9 cellular contexts compared by ENCODE assay signal in genomic region chr11:131025020-131025419, GRCh38.
DNase-seq lines count a peak whose midpoint lies in the region; ATAC-seq and TF ChIP-seq lines count a peak whose summit lies in the region.
"Had no signal": no experiment of that assay in that cellular context is flagged by ENCODE, and none has a peak within 500 bp of the region (broad histone marks: within the 10 kb centered on the region; RNA-seq: fewer than 3 reads in every experiment).

No MANE protein-coding gene starts in this region.

- H3K4me2 ChIP-seq in OCI-LY3 (ENCODE audit: low read length), result peak overlapping the region; percentile 39; the same call in 1 of the 2 replicates

- no peaks in the 10 kb centered on the region for H3K4me1 Mint-ChIP-seq in activated naive CD8-positive, alpha-beta T cell treated with anti-CD3 and anti-CD28 coated beads, Interleukin-2, amount 50 U/mL, for 24 hours
- no peaks in the 10 kb centered on the region for H3K4me1 Mint-ChIP-seq in activated naive CD8-positive, alpha-beta T cell treated with anti-CD3 and anti-CD28 coated beads for 36 hours

- no peak overlapping the region for H3K4me3 ChIP-seq in cardiac muscle cell
- H3K4me3 ChIP-seq in OCI-LY3 (ENCODE audit: low read length), result no peak overlapping the region
- H3K4me3 ChIP-seq in fibroblast of villous mesenchyme (ENCODE audit: low read depth, low read length), result no peak overlapping the region
- H3K4me3 ChIP-seq: right lobe of liver had no signal

- no peak overlapping the region for H3K27ac ChIP-seq in cardiac muscle cell
- H3K27ac ChIP-seq in OCI-LY3 (ENCODE audit: low read length), result no peak overlapping the region
- H3K27ac ChIP-seq: right lobe of liver had no signal

- no peaks in the 10 kb centered on the region for H3K79me2 ChIP-seq in OCI-LY3 (ENCODE audit: low read length)

- ATAC-seq in left ventricle myocardium superior (no peak), HG03460 (IDR thresholded peaks at IDR 0.05; ENCODE audit: unreplicated experiment) (no peak)
- no peak for ATAC-seq in activated naive CD8-positive, alpha-beta T cell treated with anti-CD3 and anti-CD28 coated beads, Interleukin-2, amount 50 U/mL, for 24 hours

- H3K27ac Mint-ChIP-seq in activated naive CD8-positive, alpha-beta T cell treated with anti-CD3 and anti-CD28 coated beads, Interleukin-2, amount 50 U/mL, for 24 hours, result no peak overlapping the region
- H3K27ac Mint-ChIP-seq in activated naive CD8-positive, alpha-beta T cell treated with anti-CD3 and anti-CD28 coated beads for 36 hours, result no peak overlapping the region

- H4K20me1 ChIP-seq in OCI-LY3 (ENCODE audit: insufficient read depth, low read length), result no peaks in the 10 kb centered on the region

- peaks cover 8% of the 10 kb centered on the region for H3K27me3 ChIP-seq in cardiac muscle cell
- H3K27me3 ChIP-seq in OCI-LY3 (ENCODE audit: low read depth, low read length), result peaks cover 32% of the 10 kb centered on the region
- H3K27me3 ChIP-seq: right lobe of liver had no signal

- no peaks in the 10 kb centered on the region for H3K4me1 ChIP-seq in cardiac muscle cell (ENCODE audit: low read depth)
- peaks cover 15% of the 10 kb centered on the region for H3K4me1 ChIP-seq in OCI-LY3 (ENCODE audit: low read length)
- H3K4me1 ChIP-seq: right lobe of liver had no signal

- H3K9ac ChIP-seq in OCI-LY3 (ENCODE audit: low read length), result no peak overlapping the region

- H3K27me3 Mint-ChIP-seq in activated naive CD8-positive, alpha-beta T cell treated with anti-CD3 and anti-CD28 coated beads, Interleukin-2, amount 50 U/mL, for 24 hours, result no peaks in the 10 kb centered on the region
- H3K27me3 Mint-ChIP-seq in activated naive CD8-positive, alpha-beta T cell treated with anti-CD3 and anti-CD28 coated beads for 36 hours, result no peaks in the 10 kb centered on the region

- no peak overlapping the region for H3K4me3 Mint-ChIP-seq in activated naive CD8-positive, alpha-beta T cell treated with anti-CD3 and anti-CD28 coated beads, Interleukin-2, amount 50 U/mL, for 24 hours
- H3K4me3 Mint-ChIP-seq in activated naive CD8-positive, alpha-beta T cell treated with anti-CD3 and anti-CD28 coated beads for 36 hours, result no peak overlapping the region

- H3K36me3 Mint-ChIP-seq in activated naive CD8-positive, alpha-beta T cell treated with anti-CD3 and anti-CD28 coated beads, Interleukin-2, amount 50 U/mL, for 24 hours (ENCODE audit: low read depth), result no peaks in the 10 kb centered on the region
- no peaks in the 10 kb centered on the region for H3K36me3 Mint-ChIP-seq in activated naive CD8-positive, alpha-beta T cell treated with anti-CD3 and anti-CD28 coated beads for 36 hours

- TF ChIP-seq CTCF in cardiac muscle cell (IDR thresholded peaks at IDR 0.05; ENCODE audit: low read depth, low read length) (peak; percentile 69), OCI-LY3 (IDR thresholded peaks at IDR 0.05; ENCODE audit: low read depth, low read length) (peak; percentile 55), fibroblast of villous mesenchyme (IDR thresholded peaks at IDR 0.05; ENCODE audit: insufficient read depth, low read depth, low read length) (peak; percentile 81)

- H2AFZ ChIP-seq in OCI-LY3 (ENCODE audit: low read depth, low read length), result no peak overlapping the region

- no peaks in the 10 kb centered on the region for H3K9me3 Mint-ChIP-seq in activated naive CD8-positive, alpha-beta T cell treated with anti-CD3 and anti-CD28 coated beads, Interleukin-2, amount 50 U/mL, for 24 hours
- peaks cover 2% of the 10 kb centered on the region for H3K9me3 Mint-ChIP-seq in activated naive CD8-positive, alpha-beta T cell treated with anti-CD3 and anti-CD28 coated beads for 36 hours

- intact Hi-C loops in left ventricle myocardium superior (cut with micrococcal nuclease), result no loop called here

- H3K9me3 ChIP-seq in cardiac muscle cell (ENCODE audit: low read depth) (no peaks in the 10 kb centered on the region), OCI-LY3 (ENCODE audit: insufficient read depth, low read length) (no peaks in the 10 kb centered on the region)
- H3K9me3 ChIP-seq: right lobe of liver had no signal

- H3K36me3 ChIP-seq in cardiac muscle cell, result no peaks in the 10 kb centered on the region
- no peaks in the 10 kb centered on the region for H3K36me3 ChIP-seq in OCI-LY3 (replicated peaks; ENCODE audit: low read depth, low read length)
- H3K36me3 ChIP-seq: right lobe of liver had no signal

- DNase-seq in cardiac muscle cell (ENCODE audit: low read depth in 1 of 2, low spot score in 1 of 2) (peak; percentile 36 to 63), left ventricle myocardium superior (no peak), fibroblast of villous mesenchyme (ENCODE audit: low read depth) (peak; percentile 61), NCI-H2171 (lab: John Stamatoyannopoulos, UW) (no peak)
- no peak for DNase-seq in activated naive CD8-positive, alpha-beta T cell treated with anti-CD3 and anti-CD28 coated beads, Interleukin-2, amount 50 U/mL, for 24 hours
- no peak for DNase-seq in activated naive CD8-positive, alpha-beta T cell treated with anti-CD3 and anti-CD28 coated beads for 36 hours
- DNase-seq: right lobe of liver had no signal

Comparison
In these comparisons a context has a peak if more than half of its experiments do, and no peak if none do; other contexts are left out.
1. DNase-seq: peak in cardiac muscle cell (2 of 2) and fibroblast of villous mesenchyme (single experiment); none in left ventricle myocardium superior (single experiment), activated naive CD8-positive, alpha-beta T cell treated with anti-CD3 and anti-CD28 coated beads, Interleukin-2, amount 50 U/mL, for 24 hours (single experiment), activated naive CD8-positive, alpha-beta T cell treated with anti-CD3 and anti-CD28 coated beads for 36 hours (single experiment) and NCI-H2171 (single experiment).
2. Peak in every context shown above with its lines, with median percentiles within 50 percentile points of each other: CTCF ChIP-seq.